Comparison of ENCODE assay signal across 8 cellular contexts in genomic region chr9:96619109-96619435, GRCh38. TPM values are rescaled to one million over a fixed set of nuclear protein-coding genes. Genes with fewer than 3 reads are reported as not detected.
DNase-seq lines count a peak whose midpoint lies in the region; TF ChIP-seq lines count a peak whose summit lies in the region.

No MANE protein-coding gene starts in this region.

- peaks cover 3% of the 10 kb centered on the region; the same call in 1 of the 2 replicates for H3K27me3 ChIP-seq in H9 (ENCODE audit: insufficient read depth, low read length)
- H3K27me3 ChIP-seq in adrenal gland: no peaks in the 10 kb centered on the region
- peaks cover 21% of the 10 kb centered on the region for H3K27me3 ChIP-seq in iPS-15b (ENCODE audit: control insufficient read depth, insufficient read depth, low read length)
- H3K27me3 ChIP-seq in smooth muscle cell (ENCODE audit: low read depth): no peaks in the 10 kb centered on the region

- H2BK20ac ChIP-seq in H9 (ENCODE audit: low read depth, low read length, poor library complexity, severe bottlenecking): no peak overlapping the region

- H3K23me2 ChIP-seq in H9 (ENCODE audit: insufficient read length, low read depth, low read length, poor library complexity, severe bottlenecking): peaks cover 23% of the 10 kb centered on the region

- no peaks in the 10 kb centered on the region for H3K79me1 ChIP-seq in H9 (ENCODE audit: insufficient read depth, low read depth, low read length, poor library complexity, severe bottlenecking)

- H3K27ac ChIP-seq in H9 (ENCODE audit: insufficient read length, low read depth, low read length) (no peak overlapping the region), adrenal gland (peak overlapping the region in 3 of 5 donors; percentile 63 to 85 (median 82)), smooth muscle cell (ENCODE audit: low read depth) (no peak overlapping the region)

- H2AK5ac ChIP-seq in H9 (ENCODE audit: insufficient read length, low read length): no peak overlapping the region

- H3T11ph ChIP-seq in H9 (ENCODE audit: low read length): no peak overlapping the region

- H3K9me3 ChIP-seq in H9 (ENCODE audit: control insufficient read depth, low read depth, low read length) (no peaks in the 10 kb centered on the region), adrenal gland (replicated peaks in 1 of 3) (no peaks in the 10 kb centered on the region), iPS-15b (ENCODE audit: control insufficient read depth, insufficient read depth, low read length) (no peaks in the 10 kb centered on the region), smooth muscle cell (replicated peaks; ENCODE audit: low read depth) (no peaks in the 10 kb centered on the region)

- H3K14ac ChIP-seq in H9 (ENCODE audit: insufficient read depth, low read length): no peak overlapping the region

- H3K27me3 Mint-ChIP-seq in H9 (ENCODE audit: low read depth): peaks cover 50% of the 10 kb centered on the region

- no peak overlapping the region for H3K18ac ChIP-seq in H9 (ENCODE audit: insufficient read length, low read depth, low read length)

- no peak overlapping the region for H2BK12ac ChIP-seq in H9 (ENCODE audit: insufficient read length, low read depth, low read length)

- H4K91ac ChIP-seq in H9 (ENCODE audit: insufficient read length, low read depth, low read length): no peak overlapping the region

- no peak overlapping the region for H3K56ac ChIP-seq in H9 (ENCODE audit: insufficient read length, low read depth, low read length)

- H3K4me3 Mint-ChIP-seq in H9: peak overlapping the region; percentile 45 to 70; a peak in 3 of 5 replicates

- H4K8ac ChIP-seq in H9 (replicated peaks; ENCODE audit: insufficient read length, low read depth, low read length): no peak overlapping the region

- H3K4me1 Mint-ChIP-seq in H9: peaks cover 27% of the 10 kb centered on the region in 2 experiments

- H2BK5ac ChIP-seq in H9 (ENCODE audit: insufficient read length, low read length): no peak overlapping the region

- no peak overlapping the region for H4K5ac ChIP-seq in H9 (ENCODE audit: insufficient read length, low read depth, low read length)

- no peak overlapping the region for H3K23ac ChIP-seq in H9 (ENCODE audit: insufficient read length, low read depth, low read length)

- peaks cover 6% of the 10 kb centered on the region for H3F3A ChIP-seq in smooth muscle cell (ENCODE audit: low read depth)

- H3K36me3 ChIP-seq in adrenal gland (replicated peaks in 1 of 2) (no peaks in the 10 kb centered on the region), iPS-15b (ENCODE audit: control insufficient read depth, insufficient read depth, low read length) (no peaks in the 10 kb centered on the region), smooth muscle cell (ENCODE audit: low read depth) (no peaks in the 10 kb centered on the region)

- H2AFZ ChIP-seq in H9 (ENCODE audit: low read length): no peak overlapping the region
- H2AFZ ChIP-seq in smooth muscle cell (ENCODE audit: low read depth): peak overlapping the region; percentile 53

- H3K4ac ChIP-seq in H9 (ENCODE audit: low read depth, low read length): no peak overlapping the region

- H4K20me1 ChIP-seq in H9 (ENCODE audit: control insufficient read depth, insufficient read depth, insufficient read length) (no peaks in the 10 kb centered on the region), smooth muscle cell (ENCODE audit: low read depth) (peaks cover 45% of the 10 kb centered on the region)

- H3K79me2 ChIP-seq in H9 (ENCODE audit: insufficient read depth, low read length) (peaks cover 6% of the 10 kb centered on the region; the same call in 1 of the 2 replicates), smooth muscle cell (ENCODE audit: low read depth) (no peaks in the 10 kb centered on the region)

- H3K4me1 ChIP-seq in H9 (ENCODE audit: insufficient read depth, low read length) (peaks cover 3% of the 10 kb centered on the region; the same call in 1 of the 2 replicates), adrenal gland (replicated peaks in 1 of 2) (peaks cover 0 to 5% of the 10 kb centered on the region in 2 donors), iPS-15b (ENCODE audit: control insufficient read depth, insufficient read depth, low read length) (peaks cover 12% of the 10 kb centered on the region), smooth muscle cell (ENCODE audit: low read depth) (peaks cover 11% of the 10 kb centered on the region)

- H3K4me2 ChIP-seq in H9 (ENCODE audit: insufficient read depth, insufficient read length, low read length): peak overlapping the region; percentile 48
- peak overlapping the region; percentile 93 for H3K4me2 ChIP-seq in smooth muscle cell

- no peak overlapping the region for H2BK15ac ChIP-seq in H9 (ENCODE audit: low read depth, low read length)

- no peak overlapping the region for H2BK120ac ChIP-seq in H9 (ENCODE audit: low read depth, low read length, poor library complexity, severe bottlenecking)

- TF ChIP-seq POLR2A in adrenal gland (IDR thresholded peaks at IDR 0.05): no peak

- no peak for DNase-seq in H9
- DNase-seq in adrenal gland: peak in 1 of 7 donors; percentile 26
- DNase-seq in smooth muscle cell (lab: John Stamatoyannopoulos, UW; ENCODE audit: unreplicated experiment): no peak
- no peak for DNase-seq in NCI-H82 treated with DMSO at 0.1 percent for 48 hours (lab: John Stamatoyannopoulos, UW; ENCODE audit: unreplicated experiment)
- DNase-seq in activated effector memory CD4-positive, alpha-beta T cell treated with anti-CD3 and anti-CD28 coated beads, Interleukin-2, amount 50 U/mL, for 16 hours: no peak
- no peak for DNase-seq in NCI-H446 treated with DMSO at 0.1 percent for 48 hours (lab: John Stamatoyannopoulos, UW)
- no peak for DNase-seq in OCI-M1 (lab: John Stamatoyannopoulos, UW)

- H3K27ac Mint-ChIP-seq in H9: no peak overlapping the region

- TF ChIP-seq CTCF in H9 (conservative IDR thresholded peaks at IDR 0.05) (no peak), adrenal gland (IDR thresholded peaks at IDR 0.05) (no peak), smooth muscle cell (IDR thresholded peaks at IDR 0.05; ENCODE audit: borderline replicate concordance, insufficient read depth, poor library complexity, severe bottlenecking) (no peak)

- no CpG with 5 or more reads among the region's 50 CpGs for WGBS in H9 (ENCODE audit: extremely low coverage, insufficient read length, low lambda C conversion rate)
- WGBS in adrenal gland, 4 donors: 0 to 1% methylated on average over 41 to 50 of the region's 50 CpGs; no CpG with 5 or more reads in 2 of the 4 donors
- 0% methylated on average over 23 of the region's 50 CpGs for WGBS in smooth muscle cell (ENCODE audit: low lambda C conversion rate)

- H3K9ac ChIP-seq in H9 (ENCODE audit: extremely low read depth, insufficient read length, low read length) (no peak overlapping the region), iPS-15b (ENCODE audit: low read depth, low read length) (no peak overlapping the region), smooth muscle cell (ENCODE audit: low read depth) (peak overlapping the region; percentile 33)

- no peaks in the 10 kb centered on the region for H3K9me3 Mint-ChIP-seq in H9

- H3K36me3 Mint-ChIP-seq in H9 (ENCODE audit: insufficient read depth in 1 of 3, low read depth in 3 of 3): peaks cover 0 to 2% (median 0%) of the 10 kb centered on the region in 3 experiments; a peak in 1 of 7 replicates

- H3K4me3 ChIP-seq in adrenal gland: peak overlapping the region in 3 of 4 donors; percentile 44 to 90 (median 45)
- peak overlapping the region; percentile 64 for H3K4me3 ChIP-seq in iPS-15b (ENCODE audit: low read depth, low read length)
- H3K4me3 ChIP-seq in smooth muscle cell: peak overlapping the region; percentile 77

- intact Hi-C loops in adrenal gland (cut with DNase I): no loop called here

RNA-seq across cellular contexts. Expression of gene CDC14B, which starts 0.6 kb away (rescaled TPM):
- total RNA-seq in H9 (2021) (26.6 and 28.4 TPM in 2 replicates), adrenal gland (10 to 100 TPM in 7 of 8 donors, 1 to 10 TPM in 1; 9.7 to 19.1 (median 16.8) TPM), smooth muscle cell (16.0 and 24.6 TPM in 2 replicates)
- polyA plus RNA-seq in adrenal gland (1 to 10 TPM; 7.5 to 8.9 (median 8.2) TPM), smooth muscle cell (5.7 and 9.0 TPM in 2 replicates)

RNA-seq across cellular contexts. Expression of gene PRXL2C, which starts 36.0 kb away (rescaled TPM):
- total RNA-seq in H9 (2021) (4.7 and 5.9 TPM in 2 replicates), adrenal gland (10 to 100 TPM in 5 of 8 donors, 1 to 10 TPM in 3; 8.6 to 17.4 (median 10.8) TPM), smooth muscle cell (3.9 and 5.6 TPM in 2 replicates)
- polyA plus RNA-seq in adrenal gland (1 to 10 TPM; 5.1 to 9.3 (median 5.6) TPM), smooth muscle cell (3.5 and 4.4 TPM in 2 replicates)

Comparison
In these comparisons a context has a peak if more than half of its experiments do, and no peak if none do; other contexts are left out.
1. H3K27ac ChIP-seq: peak in adrenal gland (3 of 5); none in H9 (single experiment) and smooth muscle cell (single experiment).
2. Peak in every context shown above with its lines, with median percentiles within 50 percentile points of each other: H3K4me3 ChIP-seq.